Comparison of ENCODE assay signal across 18 cellular contexts in genomic region chr4:184938871-184939270, GRCh38.
DNase-seq lines count a peak whose midpoint lies in the region; TF ChIP-seq lines count a peak whose summit lies in the region.
"Had no signal": no experiment of that assay in that cellular context is flagged by ENCODE, and none has a peak within 500 bp of the region (broad histone marks: within the 10 kb centered on the region; RNA-seq: fewer than 3 reads in every experiment).

No MANE protein-coding gene starts in this region.

- H3K27ac ChIP-seq in esophagus muscularis mucosa (replicated peaks in 1 of 4), result no peak overlapping the region
- H3K27ac ChIP-seq: 22Rv1, BLaER1, C4-2B had no signal

- no peak overlapping the region for H3K4me3 Mint-ChIP-seq in Caco-2 (ENCODE audit: unreplicated experiment)
- H3K4me3 Mint-ChIP-seq in osteocyte (ENCODE audit: unreplicated experiment), result no peak overlapping the region
- no peak overlapping the region for H3K4me3 Mint-ChIP-seq in activated naive CD8-positive, alpha-beta T cell treated with anti-CD3 and anti-CD28 coated beads for 36 hours
- H3K4me3 Mint-ChIP-seq: B cell; CD4-positive, CD25-positive, alpha-beta regulatory T cell; CD8-positive, alpha-beta T cell; GM23338; H9 had no signal

- TF ChIP-seq CTCF in Caco-2 (IDR thresholded peaks at IDR 0.05; ENCODE audit: insufficient read depth in 1 of 2, low read depth in 1 of 2, low read length in 1 of 2, severe bottlenecking in 1 of 2, unreplicated experiment in 1 of 2) (no peak), esophagus muscularis mucosa (IDR thresholded peaks at IDR 0.05) (no peak), osteocyte (IDR thresholded peaks at IDR 0.05) (no peak)

- H3K9me3 ChIP-seq in Caco-2 (peaks cover 18% of the 10 kb centered on the region), esophagus muscularis mucosa (no peaks in the 10 kb centered on the region)
- H3K9me3 ChIP-seq: BLaER1 had no signal

- H3K36me3 ChIP-seq in Caco-2 (ENCODE audit: control insufficient read depth, insufficient read depth, low read length) (no peaks in the 10 kb centered on the region), esophagus muscularis mucosa (no peaks in the 10 kb centered on the region)
- H3K36me3 ChIP-seq: BLaER1 had no signal

- H3K4me3 ChIP-seq in Caco-2 (ENCODE audit: low read depth, low read length), result no peak overlapping the region
- H3K4me3 ChIP-seq in esophagus muscularis mucosa, result no peak overlapping the region
- H3K4me3 ChIP-seq: BLaER1, GM23338 had no signal

- no peaks in the 10 kb centered on the region for H3K27me3 Mint-ChIP-seq in Caco-2 (ENCODE audit: insufficient read depth, unreplicated experiment)
- peaks cover 5% of the 10 kb centered on the region for H3K27me3 Mint-ChIP-seq in osteocyte (ENCODE audit: unreplicated experiment)
- H3K27me3 Mint-ChIP-seq in activated naive CD8-positive, alpha-beta T cell treated with anti-CD3 and anti-CD28 coated beads for 36 hours, result peaks cover 2% of the 10 kb centered on the region

- intact Hi-C loops in Caco-2 (cut with micrococcal nuclease; ENCODE audit: unreplicated experiment) (no loop called here), esophagus muscularis mucosa (cut with DNase I) (no loop called here)

- H3K36me3 Mint-ChIP-seq in Caco-2 (ENCODE audit: insufficient read depth, unreplicated experiment) (peaks cover 16% of the 10 kb centered on the region), osteocyte (ENCODE audit: unreplicated experiment) (no peaks in the 10 kb centered on the region)
- H3K36me3 Mint-ChIP-seq in activated naive CD8-positive, alpha-beta T cell treated with anti-CD3 and anti-CD28 coated beads for 36 hours, result no peaks in the 10 kb centered on the region
- H3K36me3 Mint-ChIP-seq: CD4-positive, CD25-positive, alpha-beta regulatory T cell; CD8-positive, alpha-beta T cell had no signal

- no peak for TF ChIP-seq EP300 in esophagus muscularis mucosa (IDR thresholded peaks at IDR 0.05)

- H3K4me1 Mint-ChIP-seq in Caco-2 (ENCODE audit: low read depth, unreplicated experiment) (peaks cover 36% of the 10 kb centered on the region), osteocyte (ENCODE audit: unreplicated experiment) (peaks cover 8% of the 10 kb centered on the region)
- peaks cover 5% of the 10 kb centered on the region for H3K4me1 Mint-ChIP-seq in activated naive CD8-positive, alpha-beta T cell treated with anti-CD3 and anti-CD28 coated beads for 36 hours
- H3K4me1 Mint-ChIP-seq: B cell; CD4-positive, CD25-positive, alpha-beta regulatory T cell had no signal

- H3K4me1 ChIP-seq in Caco-2 (peaks cover 39% of the 10 kb centered on the region), esophagus muscularis mucosa (peaks cover 0 to 10% (median 0%) of the 10 kb centered on the region in 4 donors)

- no peak for TF ChIP-seq POLR2A in esophagus muscularis mucosa (IDR thresholded peaks at IDR 0.05; ENCODE audit: low read depth)

- H3K27me3 ChIP-seq in Caco-2 (replicated peaks; ENCODE audit: control insufficient read depth, insufficient read depth, low read length) (no peaks in the 10 kb centered on the region), esophagus muscularis mucosa (peaks cover 0 to 5% (median 0%) of the 10 kb centered on the region in 4 donors)
- H3K27me3 ChIP-seq: BLaER1 had no signal

- WGBS in esophagus muscularis mucosa, result 91% methylated on average over 6 of the region's 7 CpGs

- DNase-seq in Caco-2 (no peak), esophagus muscularis mucosa (ENCODE audit: extremely low spot score) (peak; percentile 53), osteocyte (ENCODE audit: extremely low spot score, unreplicated experiment) (peak; percentile 42), DMS153 (lab: John Stamatoyannopoulos, UW) (no peak)
- DNase-seq in activated effector memory CD4-positive, alpha-beta T cell treated with anti-CD3 and anti-CD28 coated beads, Interleukin-2, amount 50 U/mL, for 16 hours, result no peak
- no peak for DNase-seq in activated naive CD8-positive, alpha-beta T cell treated with anti-CD3 and anti-CD28 coated beads for 36 hours
- DNase-seq: CD4-positive, CD25-positive, alpha-beta regulatory T cell; CD8-positive, alpha-beta T cell; DMS 273 treated with DMSO at 0.1 percent for 48 hours; DMS53; DMS79 treated with DMSO at 0.1 percent for 48 hours; GF-D8; H9 had no signal

- peak overlapping the region; percentile 81 for H3K27ac Mint-ChIP-seq in Caco-2 (ENCODE audit: unreplicated experiment)
- H3K27ac Mint-ChIP-seq in osteocyte (ENCODE audit: unreplicated experiment), result no peak overlapping the region
- H3K27ac Mint-ChIP-seq in activated naive CD8-positive, alpha-beta T cell treated with anti-CD3 and anti-CD28 coated beads for 36 hours, result no peak overlapping the region
- H3K27ac Mint-ChIP-seq: B cell; CD4-positive, CD25-positive, alpha-beta regulatory T cell; CD8-positive, alpha-beta T cell; GM23338; H9 had no signal

- CTCF ChIA-PET in Caco-2 (lab: Charles Lee), result no interaction called here

- H3K9me3 Mint-ChIP-seq in Caco-2 (ENCODE audit: unreplicated experiment) (peaks cover 35% of the 10 kb centered on the region), osteocyte (ENCODE audit: unreplicated experiment) (peaks cover 4% of the 10 kb centered on the region)
- H3K9me3 Mint-ChIP-seq in activated naive CD8-positive, alpha-beta T cell treated with anti-CD3 and anti-CD28 coated beads for 36 hours, result no peaks in the 10 kb centered on the region
- H3K9me3 Mint-ChIP-seq: CD4-positive, CD25-positive, alpha-beta regulatory T cell; CD8-positive, alpha-beta T cell had no signal

- POLR2A ChIA-PET in Caco-2 (lab: Charles Lee), result no interaction called here

- no TSS peak for BruUV-seq in Caco-2 (replicated peaks; lab: Mats Ljungman, UMichigan)

Comparison
In these comparisons a context has a peak if more than half of its experiments do, and no peak if none do; other contexts are left out.
1. DNase-seq: peak in esophagus muscularis mucosa (single experiment) and osteocyte (single experiment); none in Caco-2 (0 of 2), DMS153 (single experiment), activated effector memory CD4-positive, alpha-beta T cell treated with anti-CD3 and anti-CD28 coated beads, Interleukin-2, amount 50 U/mL, for 16 hours (single experiment) and activated naive CD8-positive, alpha-beta T cell treated with anti-CD3 and anti-CD28 coated beads for 36 hours (single experiment).